ENCODE assay signal across 13 cellular contexts in the genomic region with DNA sequence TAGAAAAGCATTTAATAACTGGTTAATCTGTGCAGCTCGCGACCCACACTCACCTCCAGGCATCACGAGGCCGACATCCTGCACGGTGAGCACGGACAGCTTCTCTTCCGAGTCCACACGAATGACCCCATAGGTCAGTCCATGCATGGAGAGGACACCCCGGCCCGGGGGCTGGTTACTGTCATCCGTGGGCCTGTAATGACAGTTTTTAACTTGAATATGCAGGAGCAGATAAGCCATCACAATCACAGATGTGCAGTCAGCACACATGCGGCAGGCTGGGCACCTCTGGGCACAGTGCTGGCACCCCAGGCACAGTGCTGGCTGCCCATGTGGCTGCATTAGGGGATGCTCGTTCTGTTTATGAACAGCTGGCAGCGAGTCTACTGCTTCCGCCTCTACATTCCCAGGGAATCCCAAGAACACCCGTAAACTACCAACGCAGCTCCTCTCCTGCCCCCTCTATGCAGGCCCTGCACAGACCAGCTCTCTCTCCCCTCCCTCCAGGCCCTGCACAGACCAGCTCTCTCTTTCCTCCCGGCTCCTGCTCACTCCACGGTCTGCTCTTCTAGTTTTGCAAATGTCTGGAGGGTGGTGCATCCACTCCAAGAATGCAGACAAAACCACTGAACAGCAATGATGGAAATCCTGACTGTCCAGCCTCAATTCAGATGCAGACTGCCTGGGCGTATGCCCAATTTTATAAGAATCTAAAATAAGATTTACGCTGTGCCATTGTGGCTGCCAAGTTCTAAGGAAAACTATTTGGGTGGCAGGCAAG.
A peak's percentile ranks its signal among the peaks of the same experiment; 100 is the strongest.
DNase-seq lines count a peak whose midpoint lies in the region; ATAC-seq, FAIRE-seq and TF ChIP-seq lines count a peak whose summit lies in the region.
"Had no signal": no experiment of that assay in that cellular context is flagged by ENCODE, and none has a peak within 500 bp of the region (broad histone marks: within the 10 kb centered on the region; RNA-seq: fewer than 3 reads in every experiment).

No MANE protein-coding gene starts in this region.

- no peak for ATAC-seq in HG02885 (IDR thresholded peaks at IDR 0.05; ENCODE audit: poor library complexity, unreplicated experiment)
- ATAC-seq: naive thymus-derived CD8-positive, alpha-beta T cell had no signal

- H3K27me3 Mint-ChIP-seq in glutamatergic neuron (ENCODE audit: unreplicated experiment), result no peaks in the 10 kb centered on the region
- H3K27me3 Mint-ChIP-seq: CD4-positive, alpha-beta memory T cell; naive thymus-derived CD8-positive, alpha-beta T cell had no signal

- H3K27ac Mint-ChIP-seq in glutamatergic neuron (ENCODE audit: unreplicated experiment), result peak overlapping the region; percentile 45

- H3K4me3 Mint-ChIP-seq in glutamatergic neuron (ENCODE audit: unreplicated experiment), result no peak overlapping the region
- H3K4me3 Mint-ChIP-seq: CD4-positive, alpha-beta memory T cell; naive thymus-derived CD8-positive, alpha-beta T cell had no signal

- peaks cover 6% of the 10 kb centered on the region for H3K9me3 Mint-ChIP-seq in glutamatergic neuron (ENCODE audit: unreplicated experiment)
- H3K9me3 Mint-ChIP-seq: CD4-positive, alpha-beta memory T cell; naive thymus-derived CD8-positive, alpha-beta T cell had no signal

- FAIRE-seq in frontal cortex (lab: Jason Lieb, UNC), result no peak

- H3K36me3 Mint-ChIP-seq in glutamatergic neuron (ENCODE audit: unreplicated experiment), result peaks cover 7% of the 10 kb centered on the region

- H3K4me1 Mint-ChIP-seq in glutamatergic neuron (ENCODE audit: low read depth, unreplicated experiment), result peaks cover 34% of the 10 kb centered on the region
- H3K4me1 Mint-ChIP-seq: CD4-positive, alpha-beta memory T cell; naive thymus-derived CD8-positive, alpha-beta T cell had no signal

- DNase-seq in AG20443 (ENCODE audit: low spot score), result peak; percentile 92
- peak; percentile 96 for DNase-seq in astrocyte of the hippocampus (ENCODE audit: low read depth, low spot score)
- no peak for DNase-seq in glutamatergic neuron
- peak; percentile 25 for DNase-seq in renal cortical epithelial cell (ENCODE audit: low read depth)
- DNase-seq in frontal cortex (ENCODE audit: low spot score in 2 of 2), result no peak
- DNase-seq in NCI-H748 (lab: John Stamatoyannopoulos, UW; ENCODE audit: unreplicated experiment), result no peak
- DNase-seq in NCI-H345 treated with DMSO at 0.1 percent for 48 hours (lab: John Stamatoyannopoulos, UW; ENCODE audit: unreplicated experiment), result no peak
- DNase-seq: activated CD4-positive, alpha-beta T cell treated with anti-CD3 and anti-CD28 coated beads, Interleukin-2, amount 50 U/mL, for 4 hours; activated naive CD4-positive, alpha-beta T cell treated with anti-CD3 and anti-CD28 coated beads, Interleukin-2, amount 50 U/mL, for 16 hours; CD4-positive, alpha-beta memory T cell; NK-92 treated with Interleukin-12 subunit alpha and Interleukin-12 subunit beta, amount 100 ng/mL, for 24 hours had no signal

- no peak for TF ChIP-seq CTCF in glutamatergic neuron (IDR thresholded peaks at IDR 0.05; ENCODE audit: partially characterized antibody, unreplicated experiment)

Comparison
In these comparisons a context has a peak if more than half of its experiments do, and no peak if none do; other contexts are left out.
1. DNase-seq: peak in AG20443 (single experiment), astrocyte of the hippocampus (single experiment) and renal cortical epithelial cell (single experiment); none in glutamatergic neuron (single experiment), frontal cortex (0 of 2), NCI-H748 (single experiment) and NCI-H345 treated with DMSO at 0.1 percent for 48 hours (single experiment).